ENCODE assay signal across 9 cellular contexts in genomic region chr2:215136669-215137328, GRCh38. TPM values are rescaled to one million over a fixed set of nuclear protein-coding genes. Genes with fewer than 3 reads are reported as not detected.
DNase-seq lines count a peak whose midpoint lies in the region; ATAC-seq lines count a peak whose summit lies in the region.
"Had no signal": no experiment of that assay in that cellular context is flagged by ENCODE, and none has a peak within 500 bp of the region (broad histone marks: within the 10 kb centered on the region; RNA-seq: fewer than 3 reads in every experiment).

No MANE protein-coding gene starts in this region.

- no CpG with 5 or more reads among the region's 3 CpGs for WGBS in mesendoderm (ENCODE audit: extremely low coverage, insufficient coverage, low lambda C conversion rate)

- no peak overlapping the region for H3K23ac ChIP-seq in mesendoderm (ENCODE audit: low read length)

- DNase-seq in RPMI7951 (ENCODE audit: low read depth) (peak; percentile 58), mesendoderm (peak; percentile 5), HAP-1 (ENCODE audit: low spot score in 2 of 2) (no peak), superior temporal gyrus (ENCODE audit: extremely low spot score) (no peak), MV-4-11 (lab: John Stamatoyannopoulos, UW) (no peak)
- no peak for DNase-seq in stimulated activated CD4-positive, alpha-beta T cell treated with anti-CD3 and anti-CD28 coated beads, Interleukin-15, amount 100 ng/mL, for 24 hours

- H4K8ac ChIP-seq in mesendoderm (ENCODE audit: low read depth, low read length): no peak overlapping the region

- H3K36me3 ChIP-seq in mesendoderm (ENCODE audit: control insufficient read depth, insufficient read depth, low read length): no peaks in the 10 kb centered on the region
- no peaks in the 10 kb centered on the region for H3K36me3 ChIP-seq in HAP-1 (replicated peaks)

- no peak overlapping the region for H3K56ac ChIP-seq in mesendoderm (ENCODE audit: low read length)

- no peak overlapping the region for H3K9ac ChIP-seq in mesendoderm (ENCODE audit: low read length)

- H3K4me1 ChIP-seq in mesendoderm (ENCODE audit: control insufficient read depth, low read depth, low read length): no peaks in the 10 kb centered on the region
- no peaks in the 10 kb centered on the region for H3K4me1 ChIP-seq in HAP-1

- no peaks in the 10 kb centered on the region for H3K9me3 ChIP-seq in HAP-1

- no peaks in the 10 kb centered on the region for H3K27me3 ChIP-seq in mesendoderm (ENCODE audit: insufficient read depth, low read length, poor library complexity)
- H3K27me3 ChIP-seq in HAP-1 (ENCODE audit: low read depth): no peaks in the 10 kb centered on the region

- no peak overlapping the region for H3K27ac ChIP-seq in mesendoderm (ENCODE audit: low read depth, low read length)

- no peak overlapping the region for H3K4me2 ChIP-seq in mesendoderm (ENCODE audit: low read length)

- no peak overlapping the region for H2BK15ac ChIP-seq in mesendoderm (replicated peaks; ENCODE audit: low read depth)

- ATAC-seq in GM18873 (IDR thresholded peaks at IDR 0.05; ENCODE audit: low FRiP score, unreplicated experiment) (peak; percentile 47), HG02642 (IDR thresholded peaks at IDR 0.05; ENCODE audit: poor library complexity, unreplicated experiment) (peak; percentile 58)
- ATAC-seq: Panc1 had no signal

- H3K4me3 ChIP-seq in mesendoderm (ENCODE audit: low read length) (no peak overlapping the region), HAP-1 (no peak overlapping the region)

- no peak overlapping the region for H3K18ac ChIP-seq in mesendoderm (ENCODE audit: low read length)

- no peak overlapping the region for H2AK5ac ChIP-seq in mesendoderm (ENCODE audit: low read length)

- H2BK120ac ChIP-seq in mesendoderm (ENCODE audit: low read depth, low read length): no peak overlapping the region

- H3K79me2 ChIP-seq in mesendoderm (ENCODE audit: control insufficient read depth, insufficient read depth, low read length): no peaks in the 10 kb centered on the region

- no peak overlapping the region for H3K4ac ChIP-seq in mesendoderm (ENCODE audit: low read depth, low read length)

- in situ Hi-C loops in HAP-1 (cut with MboI; ENCODE audit: low sequenced_read_pairs): no loop called here

- H3K79me1 ChIP-seq in mesendoderm (ENCODE audit: low read length): no peaks in the 10 kb centered on the region

- no peak overlapping the region for H2BK5ac ChIP-seq in mesendoderm (ENCODE audit: low read length)

- H4K5ac ChIP-seq in mesendoderm (ENCODE audit: low read length): no peak overlapping the region

RNA-seq across cellular contexts. Expression of gene ABCA12, which starts 1.6 kb away (rescaled TPM):
- total RNA-seq in RPMI7951 (2014; rRNA removed; shearing (Covaris generic)): under 0.01 TPM in 1 of 2 replicates, not detected in the other
- polyA plus RNA-seq in mesendoderm (2013, experiment 1 of 2): 0.03 TPM
- polyA plus RNA-seq in mesendoderm (2013, experiment 2 of 2): 0.01 TPM

Comparison
In these comparisons a context has a peak if more than half of its experiments do, and no peak if none do; other contexts are left out.
1. DNase-seq: peak in RPMI7951 (single experiment) and mesendoderm (single experiment); none in HAP-1 (0 of 2), stimulated activated CD4-positive, alpha-beta T cell treated with anti-CD3 and anti-CD28 coated beads, Interleukin-15, amount 100 ng/mL, for 24 hours (single experiment), superior temporal gyrus (single experiment) and MV-4-11 (single experiment).